ENCODE assay signal across 9 cellular contexts in the genomic region with DNA sequence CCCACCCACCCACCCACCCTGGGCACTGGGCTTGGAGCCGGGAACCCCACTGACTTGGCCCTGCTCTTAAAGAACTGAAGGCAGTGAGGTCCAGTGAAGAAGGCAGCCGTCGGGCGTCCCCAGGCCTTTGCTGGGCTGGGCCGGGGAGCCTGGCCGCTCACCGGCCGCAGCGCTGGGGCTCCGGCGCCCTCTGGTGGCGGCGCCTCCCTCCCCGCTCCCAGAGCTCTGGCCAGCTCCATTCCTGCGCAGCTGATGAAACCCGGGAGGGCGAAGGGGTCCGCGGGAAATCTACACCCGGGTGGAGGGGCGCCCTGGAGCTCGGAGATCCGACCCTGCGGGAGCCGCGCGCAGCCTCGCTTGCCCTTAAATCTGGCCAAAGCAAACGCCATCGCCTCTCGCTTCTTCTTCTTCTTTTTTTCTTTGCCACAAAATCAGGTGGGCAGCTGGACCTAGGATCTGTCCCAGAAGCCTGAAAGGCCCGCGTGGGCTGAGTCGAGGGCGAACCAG. TPM values are rescaled to one million over a fixed set of nuclear protein-coding genes. Genes with fewer than 3 reads are reported as not detected.
A peak's percentile ranks its signal among the peaks of the same experiment; 100 is the strongest.
DNase-seq lines count a peak whose midpoint lies in the region; ATAC-seq, FAIRE-seq and TF ChIP-seq lines count a peak whose summit lies in the region.
"Had no signal": no experiment of that assay in that cellular context is flagged by ENCODE, and none has a peak within 500 bp of the region (broad histone marks: within the 10 kb centered on the region; RNA-seq: fewer than 3 reads in every experiment).

No MANE protein-coding gene starts in this region.

- peaks cover 16% of the 10 kb centered on the region for H3K27me3 ChIP-seq in left ventricle myocardium inferior (ENCODE audit: low read depth)

- peak overlapping the region; percentile 80 for H3K27ac ChIP-seq in left ventricle myocardium inferior (replicated peaks)

- H3K4me3 ChIP-seq in left ventricle myocardium inferior: peak overlapping the region; percentile 93

- peaks cover 45% of the 10 kb centered on the region for H3K27me3 Mint-ChIP-seq in activated naive CD8-positive, alpha-beta T cell treated with anti-CD3 and anti-CD28 coated beads, Interleukin-2, amount 50 U/mL, for 24 hours

- peaks cover 60% of the 10 kb centered on the region for H3K4me1 ChIP-seq in left ventricle myocardium inferior

- no peaks in the 10 kb centered on the region for H3K36me3 Mint-ChIP-seq in activated naive CD8-positive, alpha-beta T cell treated with anti-CD3 and anti-CD28 coated beads, Interleukin-2, amount 50 U/mL, for 24 hours (ENCODE audit: low read depth)

- no peaks in the 10 kb centered on the region for H3K36me3 ChIP-seq in left ventricle myocardium inferior

- H3K4me3 Mint-ChIP-seq in activated naive CD8-positive, alpha-beta T cell treated with anti-CD3 and anti-CD28 coated beads, Interleukin-2, amount 50 U/mL, for 24 hours: no peak overlapping the region

- no peaks in the 10 kb centered on the region for H3K9me3 ChIP-seq in left ventricle myocardium inferior (replicated peaks)

- peaks cover 2% of the 10 kb centered on the region for H3K4me1 Mint-ChIP-seq in activated naive CD8-positive, alpha-beta T cell treated with anti-CD3 and anti-CD28 coated beads, Interleukin-2, amount 50 U/mL, for 24 hours

- TF ChIP-seq CTCF in D721Med (IDR thresholded peaks at IDR 0.05; ENCODE audit: insufficient read depth, missing control alignments) (peak; percentile 72), left ventricle myocardium inferior (IDR thresholded peaks at IDR 0.05; ENCODE audit: borderline replicate concordance) (peak; percentile 95)

- no peak for FAIRE-seq in D721Med (lab: Jason Lieb, UNC)
- FAIRE-seq: TTC549 had no signal

- no peaks in the 10 kb centered on the region for H3K9me3 Mint-ChIP-seq in activated naive CD8-positive, alpha-beta T cell treated with anti-CD3 and anti-CD28 coated beads, Interleukin-2, amount 50 U/mL, for 24 hours

- H3K27ac Mint-ChIP-seq in activated naive CD8-positive, alpha-beta T cell treated with anti-CD3 and anti-CD28 coated beads, Interleukin-2, amount 50 U/mL, for 24 hours: no peak overlapping the region

- ATAC-seq in GM19372 (IDR thresholded peaks at IDR 0.05; ENCODE audit: low read depth, unreplicated experiment): peak; percentile 55
- no peak for ATAC-seq in activated naive CD8-positive, alpha-beta T cell treated with anti-CD3 and anti-CD28 coated beads, Interleukin-2, amount 50 U/mL, for 24 hours
- no peak for ATAC-seq in HG03520 (IDR thresholded peaks at IDR 0.05; ENCODE audit: unreplicated experiment)

- intact Hi-C loops in left ventricle myocardium inferior (cut with micrococcal nuclease): loop anchor here (5.0 to 10.0 kb wide), 2 partner anchors 468 to 714 kb away; no protein-coding TSS in a partner anchor

- DNase-seq in D721Med (ENCODE audit: insufficient read length, low spot score) (no peak), NAMALWA (ENCODE audit: low spot score) (peak; percentile 41), left ventricle myocardium inferior (peak; percentile 72), putamen (ENCODE audit: low spot score) (peak; percentile 28)
- peak; percentile 52 for DNase-seq in activated naive CD8-positive, alpha-beta T cell treated with anti-CD3 and anti-CD28 coated beads, Interleukin-2, amount 50 U/mL, for 24 hours
- DNase-seq in NK-92 treated with Interleukin-12 subunit alpha and Interleukin-12 subunit beta, amount 100 ng/mL, for 24 hours (lab: John Stamatoyannopoulos, UW): no peak

RNA-seq across cellular contexts. Expression of a gene that starts 1.7 kb away (rescaled TPM):
- 130 TPM for total RNA-seq in left ventricle myocardium inferior

Comparison
In these comparisons a context has a peak if more than half of its experiments do, and no peak if none do; other contexts are left out.
1. DNase-seq: peak in NAMALWA (single experiment), activated naive CD8-positive, alpha-beta T cell treated with anti-CD3 and anti-CD28 coated beads, Interleukin-2, amount 50 U/mL, for 24 hours (single experiment), left ventricle myocardium inferior (single experiment) and putamen (single experiment); none in D721Med (single experiment) and NK-92 treated with Interleukin-12 subunit alpha and Interleukin-12 subunit beta, amount 100 ng/mL, for 24 hours (single experiment).